ENCODE assay signal across 1 cellular context in genomic region chr5:77812926-77813589, GRCh38.
TF ChIP-seq lines count a peak whose summit lies in the region.

No MANE protein-coding gene starts in this region.

TF ChIP-seq in HepG2, 621 proteins besides CTCF, POLR2A, EP300 and RAD21 (continued from another document and continues in another):
- TF ChIP-seq GLMP (CRISPR knock-in tag; IDR thresholded peaks at IDR 0.05; ENCODE audit: borderline replicate concordance), result no peak
- TF ChIP-seq ATF1 (CRISPR knock-in tag; IDR thresholded peaks at IDR 0.05), result no peak; the same call in 1 of the 2 replicates
- TF ChIP-seq ZNF281 (CRISPR knock-in tag; IDR thresholded peaks at IDR 0.05; ENCODE audit: borderline replicate concordance), result peak; percentile 89
- no peak for TF ChIP-seq ZNF589 (CRISPR knock-in tag; conservative IDR thresholded peaks at IDR 0.05)
- no peak; the same call in 1 of the 2 replicates for TF ChIP-seq REPIN1 (CRISPR knock-in tag; IDR thresholded peaks at IDR 0.05; ENCODE audit: borderline replicate concordance, low read depth)
- no peak for TF ChIP-seq ZBTB46 (CRISPR knock-in tag; IDR thresholded peaks at IDR 0.05; ENCODE audit: borderline replicate concordance)
- no peak for TF ChIP-seq ZNF235 (CRISPR knock-in tag; IDR thresholded peaks at IDR 0.05; ENCODE audit: borderline replicate concordance)
- peak; percentile 98 for TF ChIP-seq CEBPG (CRISPR knock-in tag; IDR thresholded peaks at IDR 0.05)
- TF ChIP-seq RELA (CRISPR knock-in tag; IDR thresholded peaks at IDR 0.05), result no peak
- no peak for TF ChIP-seq SMAD1 (CRISPR knock-in tag; IDR thresholded peaks at IDR 0.05; ENCODE audit: borderline replicate concordance, low read depth)
- no peak; the same call in 1 of the 2 replicates for TF ChIP-seq ZNF878 (CRISPR knock-in tag; IDR thresholded peaks at IDR 0.05)
- TF ChIP-seq BATF2 (CRISPR knock-in tag; IDR thresholded peaks at IDR 0.05), result no peak
- TF ChIP-seq TSC22D2 (CRISPR knock-in tag; IDR thresholded peaks at IDR 0.05; ENCODE audit: borderline replicate concordance), result no peak
- TF ChIP-seq HNRNPUL1 (IDR thresholded peaks at IDR 0.05; ENCODE audit: low read depth, low read length), result no peak
- TF ChIP-seq KLF6 (CRISPR knock-in tag; IDR thresholded peaks at IDR 0.05), result no peak
- TF ChIP-seq SOX5 (CRISPR knock-in tag; IDR thresholded peaks at IDR 0.05; ENCODE audit: borderline replicate concordance), result peak; percentile 78
- no peak for TF ChIP-seq TEF (CRISPR knock-in tag; IDR thresholded peaks at IDR 0.05)
- TF ChIP-seq DZIP1 (CRISPR knock-in tag; IDR thresholded peaks at IDR 0.05), result no peak
- TF ChIP-seq REL (CRISPR knock-in tag; conservative IDR thresholded peaks at IDR 0.05), result no peak
- no peak for TF ChIP-seq MTA1 (CRISPR knock-in tag; IDR thresholded peaks at IDR 0.05; ENCODE audit: borderline replicate concordance)
- TF ChIP-seq ZBTB20 (CRISPR knock-in tag; IDR thresholded peaks at IDR 0.05; ENCODE audit: borderline replicate concordance, low read depth), result 0 out of 2 replicates have a peak, but pooled peaks have one; percentile 45
- no peak for TF ChIP-seq RNF2 (conservative IDR thresholded peaks at IDR 0.05; ENCODE audit: low read depth)
- no peak for TF ChIP-seq ZNF678 (CRISPR knock-in tag; IDR thresholded peaks at IDR 0.05)
- peak; percentile 98 for TF ChIP-seq ATF3 (CRISPR knock-in tag; IDR thresholded peaks at IDR 0.05)
- 0 out of 2 replicates have a peak, but pooled peaks have one; percentile 57 for TF ChIP-seq DPF2 (CRISPR knock-in tag; IDR thresholded peaks at IDR 0.05; ENCODE audit: borderline replicate concordance, low read depth)
- no peak for TF ChIP-seq ZBTB8A (CRISPR knock-in tag; IDR thresholded peaks at IDR 0.05; ENCODE audit: borderline replicate concordance, low read depth)
- no peak for TF ChIP-seq TBL1XR1 (IDR thresholded peaks at IDR 0.05; ENCODE audit: borderline replicate concordance, low read length, partially characterized antibody)
- TF ChIP-seq ZBTB39 (CRISPR knock-in tag; IDR thresholded peaks at IDR 0.05), result no peak
- no peak for TF ChIP-seq ZKSCAN5 (CRISPR knock-in tag; IDR thresholded peaks at IDR 0.05)
- no peak for TF ChIP-seq ZNF17 (CRISPR knock-in tag; IDR thresholded peaks at IDR 0.05)
- 0 out of 2 replicates have a peak, but pooled peaks have one; percentile 16 for TF ChIP-seq SIX1 (CRISPR knock-in tag; IDR thresholded peaks at IDR 0.05; ENCODE audit: borderline replicate concordance)
- no peak for TF ChIP-seq ZNF101 (CRISPR knock-in tag; IDR thresholded peaks at IDR 0.05; ENCODE audit: borderline replicate concordance, low read depth)
- 0 out of 2 replicates have a peak, but pooled peaks have one; percentile 36 for TF ChIP-seq LCORL (IDR thresholded peaks at IDR 0.05)
- peak; percentile 84 for TF ChIP-seq LCORL (CRISPR knock-in tag; IDR thresholded peaks at IDR 0.05)
- TF ChIP-seq TFE3 (CRISPR knock-in tag; IDR thresholded peaks at IDR 0.05), result peak; percentile 83
- TF ChIP-seq ZNF557 (CRISPR knock-in tag; IDR thresholded peaks at IDR 0.05), result no peak
- no peak for TF ChIP-seq ZNF790 (CRISPR knock-in tag; IDR thresholded peaks at IDR 0.05; ENCODE audit: borderline replicate concordance)
- no peak for TF ChIP-seq ZNF576 (CRISPR knock-in tag; IDR thresholded peaks at IDR 0.05)
- peak; percentile 76 for TF ChIP-seq PITX1 (CRISPR knock-in tag; IDR thresholded peaks at IDR 0.05)
- no peak for TF ChIP-seq ZC3H13 (CRISPR knock-in tag; IDR thresholded peaks at IDR 0.05)
- no peak for TF ChIP-seq ARID2 (CRISPR knock-in tag; IDR thresholded peaks at IDR 0.05; ENCODE audit: borderline replicate concordance)
- TF ChIP-seq DNMT1 (CRISPR knock-in tag; IDR thresholded peaks at IDR 0.05), result no peak
- peak; percentile 75 for TF ChIP-seq FOXK1 (CRISPR knock-in tag; IDR thresholded peaks at IDR 0.05; ENCODE audit: borderline replicate concordance, low read depth)
- TF ChIP-seq TRIM22 (IDR thresholded peaks at IDR 0.05), result no peak
- TF ChIP-seq EED (CRISPR knock-in tag; IDR thresholded peaks at IDR 0.05), result no peak
- TF ChIP-seq ZNF737 (CRISPR knock-in tag; IDR thresholded peaks at IDR 0.05; ENCODE audit: borderline replicate concordance), result no peak
- TF ChIP-seq XBP1 (CRISPR knock-in tag; IDR thresholded peaks at IDR 0.05), result no peak
- 0 out of 2 replicates have a peak, but pooled peaks have one; percentile 22 for TF ChIP-seq ZNF143 (CRISPR knock-in tag; IDR thresholded peaks at IDR 0.05)
